Comparison of ENCODE assay signal across 1 cellular context in the genomic region with DNA sequence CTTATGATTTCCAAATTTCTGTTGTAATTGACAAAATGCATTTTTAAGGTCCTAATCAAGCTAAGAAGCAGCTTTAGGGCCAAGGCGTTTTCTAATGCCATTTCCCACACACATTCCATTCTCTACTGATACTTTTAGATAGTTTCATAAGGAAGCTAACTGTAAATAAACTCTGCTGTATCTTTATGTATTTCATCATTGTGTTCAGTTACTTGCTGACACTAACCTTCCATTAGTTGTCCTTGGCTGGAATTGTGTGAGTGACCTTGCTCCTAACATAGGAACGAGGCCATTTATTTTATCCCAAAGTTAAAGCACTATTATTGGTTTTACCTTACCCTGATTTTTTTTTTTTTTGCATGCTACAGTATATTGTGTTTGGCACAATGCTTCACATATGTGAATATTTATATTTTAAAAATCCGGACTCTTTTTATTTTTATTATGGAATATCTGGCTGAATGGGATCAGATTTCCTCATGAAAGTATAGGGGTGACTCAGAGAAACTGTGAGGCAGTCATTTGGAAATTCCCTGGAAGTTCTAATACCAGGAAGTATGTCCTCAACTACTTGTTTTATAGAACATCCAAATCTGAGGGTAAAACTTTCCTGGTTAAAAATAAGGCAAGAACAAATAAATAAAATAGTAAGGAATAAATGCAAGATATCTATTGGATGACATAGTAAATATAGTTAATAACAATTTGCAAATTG.
A peak's percentile ranks its signal among the peaks of the same experiment; 100 is the strongest.
TF ChIP-seq lines count a peak whose summit lies in the region.

No MANE protein-coding gene starts in this region.

TF ChIP-seq in SK-N-SH, 30 proteins besides CTCF, POLR2A, EP300 and RAD21:
- TF ChIP-seq, protein P1, sequence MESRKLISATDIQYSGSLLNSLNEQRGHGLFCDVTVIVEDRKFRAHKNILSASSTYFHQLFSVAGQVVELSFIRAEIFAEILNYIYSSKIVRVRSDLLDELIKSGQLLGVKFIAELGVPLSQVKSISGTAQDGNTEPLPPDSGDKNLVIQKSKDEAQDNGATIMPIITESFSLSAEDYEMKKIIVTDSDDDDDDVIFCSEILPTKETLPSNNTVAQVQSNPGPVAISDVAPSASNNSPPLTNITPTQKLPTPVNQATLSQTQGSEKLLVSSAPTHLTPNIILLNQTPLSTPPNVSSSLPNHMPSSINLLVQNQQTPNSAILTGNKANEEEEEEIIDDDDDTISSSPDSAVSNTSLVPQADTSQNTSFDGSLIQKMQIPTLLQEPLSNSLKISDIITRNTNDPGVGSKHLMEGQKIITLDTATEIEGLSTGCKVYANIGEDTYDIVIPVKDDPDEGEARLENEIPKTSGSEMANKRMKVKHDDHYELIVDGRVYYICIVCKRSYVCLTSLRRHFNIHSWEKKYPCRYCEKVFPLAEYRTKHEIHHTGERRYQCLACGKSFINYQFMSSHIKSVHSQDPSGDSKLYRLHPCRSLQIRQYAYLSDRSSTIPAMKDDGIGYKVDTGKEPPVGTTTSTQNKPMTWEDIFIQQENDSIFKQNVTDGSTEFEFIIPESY (IDR thresholded peaks at IDR 0.05; ENCODE audit: borderline replicate concordance, low read depth), result no peak
- no peak for TF ChIP-seq TCF12 (IDR thresholded peaks at IDR 0.05)
- peak; percentile 27; the same call in 1 of the 2 replicates for TF ChIP-seq FOSL2 (IDR thresholded peaks at IDR 0.05; ENCODE audit: borderline replicate concordance, low read depth)
- no peak for TF ChIP-seq REST (IDR thresholded peaks at IDR 0.05; ENCODE audit: low read depth, low read length)
- TF ChIP-seq GATA2 (CRISPR knock-in tag; IDR thresholded peaks at IDR 0.05), result no peak
